1 cellular context compared by ENCODE assay signal in genomic region chr11:16390826-16391225, GRCh38. TPM values are rescaled to one million over a fixed set of nuclear protein-coding genes. Genes with fewer than 3 reads are reported as not detected.
"Had no signal": no experiment of that assay in that cellular context is flagged by ENCODE, and none has a peak within 500 bp of the region (broad histone marks: within the 10 kb centered on the region; RNA-seq: fewer than 3 reads in every experiment).

No MANE protein-coding gene starts in this region.

RNA-seq across cellular contexts. Expression of gene SOX6, which starts 34.5 kb away (rescaled TPM):
- total RNA-seq: PC-3 had no signal
